ENCODE assay signal across 8 cellular contexts in the genomic region with DNA sequence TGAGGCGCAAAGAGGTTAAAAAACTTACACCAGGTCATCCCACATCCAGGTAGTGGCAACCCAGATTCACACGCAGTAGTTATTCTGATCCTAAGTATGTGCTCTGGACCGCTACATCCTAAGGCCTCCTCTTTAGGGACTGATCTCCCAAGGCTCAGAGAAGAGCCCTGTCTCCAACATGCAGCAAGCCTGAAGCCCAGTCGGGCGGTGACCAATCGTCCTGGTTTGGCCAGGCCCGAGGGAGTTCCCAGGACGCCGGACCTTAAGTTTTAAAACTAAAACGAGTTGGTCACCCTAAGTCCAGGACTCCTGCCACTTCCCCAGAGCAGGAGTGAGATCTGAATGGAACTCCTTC. TPM values are rescaled to one million over a fixed set of nuclear protein-coding genes. Genes with fewer than 3 reads are reported as not detected.
DNase-seq lines count a peak whose midpoint lies in the region; ATAC-seq, FAIRE-seq and TF ChIP-seq lines count a peak whose summit lies in the region.

No MANE protein-coding gene starts in this region.

- peak overlapping the region; percentile 91 for H3K27ac Mint-ChIP-seq in activated naive CD4-positive, alpha-beta T cell treated with anti-CD3 and anti-CD28 coated beads, Interleukin-2, amount 50 U/mL, for 24 hours

- H3K36me3 ChIP-seq in adrenal gland (replicated peaks in 1 of 2), result peaks cover 0 to 7% of the 10 kb centered on the region in 2 donors
- peaks cover 5 to 21% of the 10 kb centered on the region in 2 experiments; a peak in 4 of 5 replicates for H3K36me3 ChIP-seq in HepG2 (replicated peaks in 1 of 2; ENCODE audit: control insufficient read depth in 1 of 2, insufficient read depth in 2 of 2, low read length in 2 of 2)
- H3K36me3 ChIP-seq in transverse colon, result no peaks in the 10 kb centered on the region

- H3K27me3 Mint-ChIP-seq in activated naive CD4-positive, alpha-beta T cell treated with anti-CD3 and anti-CD28 coated beads, Interleukin-2, amount 50 U/mL, for 24 hours, result no peaks in the 10 kb centered on the region

- no peak for DNase-seq in activated naive CD4-positive, alpha-beta T cell (lab: John Stamatoyannopoulos, UW)
- DNase-seq in adrenal gland, result peak in 2 of 7 donors; percentile 22 to 30
- DNase-seq in HepG2 (ENCODE audit: low spot score), result no peak
- peak; percentile 12 for DNase-seq in transverse colon
- DNase-seq in SW 1271 (lab: John Stamatoyannopoulos, UW), result no peak
- DNase-seq in omental fat pad (ENCODE audit: low spot score), result no peak

- H3K9me3 ChIP-seq in adrenal gland (replicated peaks in 1 of 3) (no peaks in the 10 kb centered on the region), HepG2 (ENCODE audit: low read length) (no peaks in the 10 kb centered on the region), transverse colon (no peaks in the 10 kb centered on the region)

- FAIRE-seq in HepG2 (lab: Jason Lieb, UNC), result no peak

- CTCF ChIA-PET in HepG2 (lab: Yijun Ruan, JAX; ENCODE audit: low intra/inter-chr PET ratio, low total read pairs), result no interaction called here

- no peak for TF ChIP-seq RAD21 in HepG2 (CRISPR knock-in tag; IDR thresholded peaks at IDR 0.05)

- intact Hi-C loops in adrenal gland (cut with DNase I), result no loop called here
- intact Hi-C loops in HepG2 (cut with micrococcal nuclease; ENCODE audit: unreplicated experiment), result no loop called here
- intact Hi-C loops in transverse colon (cut with DNase I; ENCODE audit: low total_unique reads), result no loop called here

- peak; percentile 25 for ATAC-seq in HG03135 (IDR thresholded peaks at IDR 0.05; ENCODE audit: unreplicated experiment)
- peak; percentile 50 for ATAC-seq in HepG2
- ATAC-seq in omental fat pad (ENCODE audit: low FRiP score), result no peak

- H3K4me3 Mint-ChIP-seq in activated naive CD4-positive, alpha-beta T cell treated with anti-CD3 and anti-CD28 coated beads, Interleukin-2, amount 50 U/mL, for 24 hours, result peak overlapping the region; percentile 93

- peaks cover 62% of the 10 kb centered on the region for H3K4me1 Mint-ChIP-seq in activated naive CD4-positive, alpha-beta T cell treated with anti-CD3 and anti-CD28 coated beads, Interleukin-2, amount 50 U/mL, for 24 hours

- no peak for TF ChIP-seq POLR2A in adrenal gland (IDR thresholded peaks at IDR 0.05)
- TF ChIP-seq POLR2A in HepG2 (IDR thresholded peaks at IDR 0.05; ENCODE audit: insufficient read depth in 1 of 2, low read depth in 2 of 2, low read length in 2 of 2), result no peak
- no peak for TF ChIP-seq POLR2A in transverse colon (IDR thresholded peaks at IDR 0.05)

- no peaks in the 10 kb centered on the region for H3K9me3 Mint-ChIP-seq in activated naive CD4-positive, alpha-beta T cell treated with anti-CD3 and anti-CD28 coated beads, Interleukin-2, amount 50 U/mL, for 24 hours

- H3K4me1 ChIP-seq in adrenal gland (replicated peaks in 1 of 2), result peaks cover 15 to 28% of the 10 kb centered on the region in 2 donors
- H3K4me1 ChIP-seq in HepG2 (ENCODE audit: insufficient read depth, low read length), result peaks cover 57% of the 10 kb centered on the region
- H3K4me1 ChIP-seq in transverse colon, result peaks cover 16 to 23% (median 19%) of the 10 kb centered on the region in 4 donors

- no peak for TF ChIP-seq EP300 in HepG2 (IDR thresholded peaks at IDR 0.05; ENCODE audit: low read depth in 2 of 2, low read length in 2 of 2)
- TF ChIP-seq EP300 in HepG2 (CRISPR knock-in tag; IDR thresholded peaks at IDR 0.05; ENCODE audit: borderline replicate concordance), result no peak
- no peak for TF ChIP-seq EP300 in transverse colon (IDR thresholded peaks at IDR 0.05; ENCODE audit: low read depth)

- in situ Hi-C loops in HepG2 (cut with HindIII; ENCODE audit: extremely low pct_ligation_motif_present, low pct_unique_long_range_greater_than_20kb), result no loop called here
- in situ Hi-C loops in transverse colon (cut with MboI; ENCODE audit: low pct_ligation_motif_present in 1 of 4, low pct_unique_long_range_greater_than_20kb in 1 of 4, low sequenced_read_pairs in 3 of 4), result no loop called here

- peaks cover 3% of the 10 kb centered on the region; the same call in 1 of the 2 replicates for H4K20me1 ChIP-seq in HepG2 (ENCODE audit: insufficient read depth, low read length)

- TSS peak; percentile 62 for BruUV-seq in HepG2 (replicated peaks; lab: Mats Ljungman, UMichigan)

- peak overlapping the region; percentile 96 for H3K9ac ChIP-seq in HepG2 (ENCODE audit: insufficient read depth, low read depth, low read length)

- 0 to 23% (median 3%) methylated on average over 2 to 10 of the region's 10 CpGs for WGBS in adrenal gland, 4 donors
- WGBS in HepG2 (ENCODE audit: low lambda C conversion rate), result 2% methylated on average over 3 of the region's 10 CpGs
- WGBS in transverse colon (ENCODE audit: low coverage in 1 of 2), 2 donors, result 4 to 20% methylated on average over 1 to 3 of the region's 10 CpGs

- POLR2A ChIA-PET in HepG2 (lab: Yijun Ruan, JAX), result interaction anchor here (1.0 to 1.3 kb wide), 3 partner anchors 30 to 41 kb away, joined by 3 to 8 read pairs (median 3); a partner anchor contains a TSS

- H3K4me3 ChIP-seq in adrenal gland (peak overlapping the region in 3 of 4 donors; percentile 58 to 87 (median 67)), HepG2 (replicated peaks in 1 of 3; ENCODE audit: insufficient read depth in 1 of 3, low read depth in 2 of 3, low read length in 3 of 3) (peak overlapping the region; percentile 82 to 97 (median 88)), transverse colon (peak overlapping the region; percentile 63 to 94 (median 77))

- H3K36me3 Mint-ChIP-seq in activated naive CD4-positive, alpha-beta T cell treated with anti-CD3 and anti-CD28 coated beads, Interleukin-2, amount 50 U/mL, for 24 hours, result peaks cover 3% of the 10 kb centered on the region

- H3K27ac ChIP-seq in adrenal gland (peak overlapping the region in 4 of 5 donors; percentile 74 to 91 (median 80)), HepG2 (ENCODE audit: extremely low read length, insufficient read depth, low read length) (peak overlapping the region; percentile 72), transverse colon (peak overlapping the region; percentile 82 to 92 (median 86))

- H2AFZ ChIP-seq in HepG2 (ENCODE audit: low read length), result no peak overlapping the region

- no peaks in the 10 kb centered on the region for H3K27me3 ChIP-seq in adrenal gland
- H3K27me3 ChIP-seq in HepG2 (ENCODE audit: control insufficient read depth in 1 of 2, insufficient read depth in 2 of 2, low read length in 2 of 2), result no peaks in the 10 kb centered on the region; a peak in 1 of 5 replicates
- H3K27me3 ChIP-seq in transverse colon, result no peaks in the 10 kb centered on the region

- H3K79me2 ChIP-seq in HepG2 (ENCODE audit: insufficient read depth, low read length), result peaks cover 74% of the 10 kb centered on the region

- TF ChIP-seq CTCF in adrenal gland (IDR thresholded peaks at IDR 0.05) (no peak), HepG2 (CRISPR knock-in tag; IDR thresholded peaks at IDR 0.05) (no peak), transverse colon (IDR thresholded peaks at IDR 0.05) (no peak), omental fat pad (IDR thresholded peaks at IDR 0.05) (no peak)

- peak overlapping the region; percentile 100 for H3K4me2 ChIP-seq in HepG2 (ENCODE audit: low read depth, low read length)

RNA-seq across cellular contexts. Expression of a gene that starts 0.4 kb away (rescaled TPM):
- 10 to 100 TPM in 2 of 8 donors, 1 to 10 TPM in 6; 5.1 to 13.8 (median 7.6) TPM for total RNA-seq in adrenal gland
- 10 to 100 TPM; 10.1 to 30.1 (median 19.5) TPM for polyA plus RNA-seq in adrenal gland
- total RNA-seq in HepG2 (2016; rRNA removed; fragmentation: Illumina TruSeq; extraction: Trizol), result 94.2 and 132 TPM in 2 replicates
- 28.5 and 31.5 TPM in 2 replicates for total RNA-seq in HepG2 (2016; cell fraction: cytosol; rRNA removed; fragmentation: Illumina TruSeq; extraction: Trizol; ENCODE audit: low read depth)
- total RNA-seq in HepG2 (2016; cell fraction: insoluble cytoplasmic fraction; rRNA removed; fragmentation: Illumina TruSeq; extraction: Trizol), result 97.0 and 128 TPM in 2 replicates
- total RNA-seq in HepG2 (2016; cell fraction: membrane; rRNA removed; fragmentation: Illumina TruSeq; extraction: Trizol), result 48.0 and 54.1 TPM in 2 replicates
- 40.3 and 43.2 TPM in 2 replicates for total RNA-seq in HepG2 (2016; cell fraction: nucleus; rRNA removed; fragmentation: Illumina TruSeq; extraction: Trizol)
- polyA plus RNA-seq in HepG2 (2011; rRNA removed), result 6.0 and 7.8 TPM in 2 replicates
- polyA plus RNA-seq in HepG2 (2011; cell fraction: cytosol; rRNA removed), result 3.6 and 4.9 TPM in 2 replicates
- 2.2 and 3.6 TPM in 2 replicates for polyA plus RNA-seq in HepG2 (2011; cell fraction: nucleus; rRNA removed)
- 26.2 and 31.0 TPM in 2 replicates for polyA plus RNA-seq in HepG2 (2012)
- polyA plus RNA-seq in HepG2 (2016; cell fraction: cytosol; fragmentation: Illumina TruSeq; extraction: Trizol; ENCODE audit: low read depth), result 18.8 and 28.8 TPM in 2 replicates
- 142 and 150 TPM in 2 replicates for polyA plus RNA-seq in HepG2 (2016; cell fraction: insoluble cytoplasmic fraction; fragmentation: Illumina TruSeq; extraction: Trizol; ENCODE audit: low read depth)
- 30.5 and 41.3 TPM in 2 replicates for polyA plus RNA-seq in HepG2 (2016; cell fraction: membrane; fragmentation: Illumina TruSeq; extraction: Trizol; ENCODE audit: low read depth)
- 61.7 and 69.5 TPM in 2 replicates for polyA plus RNA-seq in HepG2 (2016; cell fraction: nucleus; fragmentation: Illumina TruSeq; extraction: Trizol; ENCODE audit: insufficient read depth, low read depth)
- 0.76 and 3.3 TPM in 2 replicates for polyA minus RNA-seq in HepG2 (2011; rRNA and poly(A)+ RNA removed; ENCODE audit: low replicate concordance)
- 4.6 and 4.7 TPM in 2 replicates for polyA minus RNA-seq in HepG2 (2011; cell fraction: cytosol; rRNA and poly(A)+ RNA removed)
- 8.6 and 11.2 TPM in 2 replicates for polyA minus RNA-seq in HepG2 (2011; cell fraction: nucleus; rRNA and poly(A)+ RNA removed)
- 10 to 100 TPM in 1 of 4 donors, 1 to 10 TPM in 3; 3.7 to 10.3 (median 5.6) TPM for total RNA-seq in transverse colon
- 10 to 100 TPM; 13.1 to 40.7 (median 15.5) TPM for total RNA-seq in omental fat pad

RNA-seq across cellular contexts. Expression of a gene that starts 0.5 kb away (rescaled TPM):
- total RNA-seq in adrenal gland (1 to 10 TPM; 3.3 to 7.2 (median 5.1) TPM), HepG2 (2016; rRNA removed; fragmentation: Illumina TruSeq; extraction: Trizol) (3.3 and 4.6 TPM in 2 replicates), transverse colon (10 to 100 TPM in 1 of 4 donors, 1 to 10 TPM in 3; 2.4 to 11.2 (median 6.0) TPM), omental fat pad (10 to 100 TPM in 1 of 4 donors, 1 to 10 TPM in 3; 3.1 to 10.7 (median 7.6) TPM)
- polyA plus RNA-seq in adrenal gland (1 to 10 TPM; 3.3 to 4.9 (median 4.4) TPM), HepG2 (2011; rRNA removed) (3.7 and 4.3 TPM in 2 replicates)
- 1.4 and 1.6 TPM in 2 replicates for total RNA-seq in HepG2 (2016; cell fraction: cytosol; rRNA removed; fragmentation: Illumina TruSeq; extraction: Trizol; ENCODE audit: low read depth)
- 2.5 and 3.5 TPM in 2 replicates for total RNA-seq in HepG2 (2016; cell fraction: insoluble cytoplasmic fraction; rRNA removed; fragmentation: Illumina TruSeq; extraction: Trizol)
- total RNA-seq in HepG2 (2016; cell fraction: membrane; rRNA removed; fragmentation: Illumina TruSeq; extraction: Trizol), result 2.9 and 3.2 TPM in 2 replicates
- 5.5 and 8.4 TPM in 2 replicates for total RNA-seq in HepG2 (2016; cell fraction: nucleus; rRNA removed; fragmentation: Illumina TruSeq; extraction: Trizol)
- polyA plus RNA-seq in HepG2 (2011; cell fraction: cytosol; rRNA removed), result 1.7 and 2.0 TPM in 2 replicates
- polyA plus RNA-seq in HepG2 (2011; cell fraction: nucleus; rRNA removed), result 6.3 and 6.5 TPM in 2 replicates
- polyA plus RNA-seq in HepG2 (2012), result 2.2 and 2.3 TPM in 2 replicates
- 0.35 and 0.73 TPM in 2 replicates for polyA plus RNA-seq in HepG2 (2016; cell fraction: cytosol; fragmentation: Illumina TruSeq; extraction: Trizol; ENCODE audit: low read depth)
- 2.7 and 4.4 TPM in 2 replicates for polyA plus RNA-seq in HepG2 (2016; cell fraction: insoluble cytoplasmic fraction; fragmentation: Illumina TruSeq; extraction: Trizol; ENCODE audit: low read depth)
- 0.68 and 0.76 TPM in 2 replicates for polyA plus RNA-seq in HepG2 (2016; cell fraction: membrane; fragmentation: Illumina TruSeq; extraction: Trizol; ENCODE audit: low read depth)
- 7.6 and 8.7 TPM in 2 replicates for polyA plus RNA-seq in HepG2 (2016; cell fraction: nucleus; fragmentation: Illumina TruSeq; extraction: Trizol; ENCODE audit: insufficient read depth, low read depth)
- polyA minus RNA-seq in HepG2 (2011; rRNA and poly(A)+ RNA removed; ENCODE audit: low replicate concordance), result 5.5 and 7.9 TPM in 2 replicates
- polyA minus RNA-seq in HepG2 (2011; cell fraction: cytosol; rRNA and poly(A)+ RNA removed), result 0.69 and 1.4 TPM in 2 replicates
- 5.2 and 8.7 TPM in 2 replicates for polyA minus RNA-seq in HepG2 (2011; cell fraction: nucleus; rRNA and poly(A)+ RNA removed)

RNA-seq across cellular contexts. Expression of a gene that starts 41.5 kb away (rescaled TPM):
- total RNA-seq in adrenal gland (10 to 100 TPM; 15.3 to 30.0 (median 28.8) TPM), HepG2 (2016; rRNA removed; fragmentation: Illumina TruSeq; extraction: Trizol) (17.2 and 19.4 TPM in 2 replicates), transverse colon (10 to 100 TPM in 3 of 4 donors, 1 to 10 TPM in 1; 8.8 to 22.0 (median 14.4) TPM), omental fat pad (10 to 100 TPM in 3 of 4 donors, 1 to 10 TPM in 1; 9.4 to 27.3 (median 15.3) TPM)
- polyA plus RNA-seq in adrenal gland (10 to 100 TPM; 14.6 to 33.2 (median 23.0) TPM), HepG2 (2011; rRNA removed) (21.4 and 27.9 TPM in 2 replicates)
- total RNA-seq in HepG2 (2016; cell fraction: cytosol; rRNA removed; fragmentation: Illumina TruSeq; extraction: Trizol; ENCODE audit: low read depth), result 9.8 and 10.1 TPM in 2 replicates
- total RNA-seq in HepG2 (2016; cell fraction: insoluble cytoplasmic fraction; rRNA removed; fragmentation: Illumina TruSeq; extraction: Trizol), result 16.7 and 18.6 TPM in 2 replicates
- total RNA-seq in HepG2 (2016; cell fraction: membrane; rRNA removed; fragmentation: Illumina TruSeq; extraction: Trizol), result 15.0 and 15.4 TPM in 2 replicates
- total RNA-seq in HepG2 (2016; cell fraction: nucleus; rRNA removed; fragmentation: Illumina TruSeq; extraction: Trizol), result 13.7 and 15.4 TPM in 2 replicates
- polyA plus RNA-seq in HepG2 (2011; cell fraction: cytosol; rRNA removed), result 18.0 and 29.0 TPM in 2 replicates
- 4.7 and 7.0 TPM in 2 replicates for polyA plus RNA-seq in HepG2 (2011; cell fraction: nucleus; rRNA removed)
- 17.8 and 20.1 TPM in 2 replicates for polyA plus RNA-seq in HepG2 (2012)
- 6.2 and 7.0 TPM in 2 replicates for polyA plus RNA-seq in HepG2 (2016; cell fraction: cytosol; fragmentation: Illumina TruSeq; extraction: Trizol; ENCODE audit: low read depth)
- 18.8 and 21.9 TPM in 2 replicates for polyA plus RNA-seq in HepG2 (2016; cell fraction: insoluble cytoplasmic fraction; fragmentation: Illumina TruSeq; extraction: Trizol; ENCODE audit: low read depth)
- 13.4 and 15.1 TPM in 2 replicates for polyA plus RNA-seq in HepG2 (2016; cell fraction: membrane; fragmentation: Illumina TruSeq; extraction: Trizol; ENCODE audit: low read depth)
- 26.7 and 32.3 TPM in 2 replicates for polyA plus RNA-seq in HepG2 (2016; cell fraction: nucleus; fragmentation: Illumina TruSeq; extraction: Trizol; ENCODE audit: insufficient read depth, low read depth)
- polyA minus RNA-seq in HepG2 (2011; rRNA and poly(A)+ RNA removed; ENCODE audit: low replicate concordance), result 2.7 and 11.0 TPM in 2 replicates
- 9.2 and 9.3 TPM in 2 replicates for polyA minus RNA-seq in HepG2 (2011; cell fraction: cytosol; rRNA and poly(A)+ RNA removed)
- 7.1 and 8.7 TPM in 2 replicates for polyA minus RNA-seq in HepG2 (2011; cell fraction: nucleus; rRNA and poly(A)+ RNA removed)
